8 cellular contexts compared by ENCODE assay signal in the genomic region with DNA sequence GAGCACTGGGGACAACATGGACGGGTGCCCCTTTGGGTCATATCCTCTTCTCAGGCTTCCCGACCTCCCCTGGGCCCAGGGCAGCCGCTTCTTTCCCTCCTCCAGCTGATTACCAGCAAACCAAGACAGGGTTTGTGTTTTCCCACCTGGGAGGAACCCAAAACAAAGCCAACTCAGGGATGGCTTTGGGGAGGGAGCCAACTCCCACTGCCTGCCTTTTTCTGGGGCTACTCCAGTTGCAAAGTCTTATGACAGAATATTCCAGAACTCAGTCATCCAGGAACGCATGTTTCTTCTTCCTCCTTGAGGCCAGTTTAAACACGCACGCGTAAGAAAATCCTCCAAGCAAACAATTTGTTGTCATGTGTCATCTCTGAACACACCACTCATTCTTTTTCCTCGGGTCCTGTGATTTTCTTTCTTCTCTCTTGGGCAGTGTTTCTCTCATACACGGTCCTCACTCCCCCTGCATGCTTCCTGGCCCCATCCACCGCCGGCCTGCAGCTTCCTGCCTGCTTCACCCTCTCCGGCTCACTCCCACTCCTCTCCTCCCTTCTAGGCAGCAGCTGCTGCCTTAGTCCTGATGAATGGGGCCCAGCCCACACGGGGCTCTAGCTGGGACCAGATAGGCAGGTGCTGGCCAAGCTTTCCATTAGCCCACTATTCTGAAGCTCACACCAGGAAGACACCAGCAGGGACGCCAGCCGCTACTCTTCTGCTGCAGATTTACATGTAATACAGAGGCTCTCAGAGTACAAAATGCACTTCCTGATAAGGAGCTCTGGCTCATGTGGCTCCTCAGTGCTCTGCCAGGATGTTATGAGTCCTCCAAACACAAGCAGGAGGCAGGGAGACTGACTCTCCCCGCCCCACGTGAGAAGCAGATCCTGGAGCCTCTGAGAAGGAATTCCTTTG.
DNase-seq lines count a peak whose midpoint lies in the region; ATAC-seq, FAIRE-seq and TF ChIP-seq lines count a peak whose summit lies in the region.
"Not testable (repeated sequence)": the region's sequence is repeated elsewhere in the genome, so short reads cannot be mapped to it uniquely, and the experiment has no call there.

No MANE protein-coding gene starts in this region.

- not testable (repeated sequence) for H4K8ac ChIP-seq in neuronal stem cell (ENCODE audit: low read depth, low read length)

- H3K14ac ChIP-seq in neuronal stem cell (ENCODE audit: low read length): not testable (repeated sequence)

- H2AFZ ChIP-seq in PC-3 (ENCODE audit: low read length); fibroblast of lung (ENCODE audit: low read length): not testable (repeated sequence)
- H2AFZ ChIP-seq in neuronal stem cell (ENCODE audit: low read length): peak overlapping the region; percentile 79

- CTCF ChIA-PET in PC-3 (lab: Charles Lee): not testable (repeated sequence)

- ATAC-seq in PC-3: peak; percentile 71

- not testable (repeated sequence) for H3K18ac ChIP-seq in neuronal stem cell (ENCODE audit: low read length)

- POLR2A ChIA-PET in PC-3 (lab: Charles Lee; ENCODE audit: unreplicated experiment): not testable (repeated sequence)

- not testable (repeated sequence) for H2AK5ac ChIP-seq in neuronal stem cell (ENCODE audit: low read depth, low read length)

- H3K27ac ChIP-seq in PC-3 (ENCODE audit: low read length); fibroblast of lung (ENCODE audit: insufficient read depth, low read length); neuronal stem cell (replicated peaks; ENCODE audit: low read length): not testable (repeated sequence)

- not testable (repeated sequence) for TF ChIP-seq CTCF in PC-3 (conservative IDR thresholded peaks at IDR 0.05; ENCODE audit: low read depth, low read length); astrocyte of the spinal cord (IDR thresholded peaks at IDR 0.05; ENCODE audit: low read depth, low read length); fibroblast of lung (conservative IDR thresholded peaks at IDR 0.05 in 1 of 2, IDR thresholded peaks at IDR 0.05 in 1 of 2; ENCODE audit: low read depth in 1 of 2, low read length in 2 of 2)

- H3K36me3 ChIP-seq in PC-3 (ENCODE audit: low read depth, low read length); fibroblast of lung (ENCODE audit: control insufficient read depth, insufficient read depth, low read length); neuronal stem cell (replicated peaks in 1 of 2; ENCODE audit: control insufficient read depth in 2 of 2, insufficient read depth in 2 of 2, low read length in 2 of 2): not testable (repeated sequence)

- H3K4ac ChIP-seq in neuronal stem cell (ENCODE audit: low read length): not testable (repeated sequence)

- not testable (repeated sequence) for H3K4me2 ChIP-seq in PC-3 (ENCODE audit: low read length); fibroblast of lung (ENCODE audit: extremely low read depth, insufficient read depth, low read length); neuronal stem cell (ENCODE audit: insufficient read depth, low read length, poor library complexity, severe bottlenecking)

- in situ Hi-C loops in astrocyte of the spinal cord (cut with HindIII; ENCODE audit: low sequenced_read_pairs): not testable (repeated sequence)

- BruUV-seq in PC-3 (replicated peaks; lab: Mats Ljungman, UMichigan): TSS peak; percentile 71

- H3K27me3 ChIP-seq in PC-3 (ENCODE audit: low read length); fibroblast of lung (ENCODE audit: control insufficient read depth, insufficient read depth, low read length); neuronal stem cell (ENCODE audit: control insufficient read depth in 3 of 3, insufficient read depth in 3 of 3, low read depth in 1 of 3, low read length in 3 of 3): not testable (repeated sequence)

- H3K9me3 ChIP-seq in PC-3 (ENCODE audit: low read length); fibroblast of lung (ENCODE audit: control insufficient read depth, insufficient read depth, low read depth, low read length); neuronal stem cell (replicated peaks in 1 of 2; ENCODE audit: control insufficient read depth in 2 of 2, insufficient read depth in 1 of 2, low read depth in 1 of 2, low read length in 2 of 2): not testable (repeated sequence)

- H3K4me3 ChIP-seq in PC-3 (ENCODE audit: low read length); astrocyte of the spinal cord (ENCODE audit: low read depth, low read length); fibroblast of lung (replicated peaks in 1 of 4; ENCODE audit: control extremely low read depth in 1 of 4, insufficient read depth in 1 of 4, low read depth in 3 of 4, low read length in 4 of 4); neuronal stem cell (ENCODE audit: low read length in 2 of 2): not testable (repeated sequence)

- not testable (repeated sequence) for H3K79me2 ChIP-seq in PC-3 (ENCODE audit: low read length); fibroblast of lung (ENCODE audit: control insufficient read depth, insufficient read depth, low read length)

- not testable (repeated sequence) for H4K91ac ChIP-seq in neuronal stem cell (ENCODE audit: low read depth, low read length, poor library complexity)

- H2BK15ac ChIP-seq in neuronal stem cell (ENCODE audit: low read length): not testable (repeated sequence)

- FAIRE-seq in urothelium cell line (lab: Jason Lieb, UNC): not testable (repeated sequence)

- intact Hi-C loops in PC-3 (cut with micrococcal nuclease): not testable (repeated sequence)

- H3K23ac ChIP-seq in neuronal stem cell (ENCODE audit: low read depth, low read length, poor library complexity): not testable (repeated sequence)

- H3K79me1 ChIP-seq in neuronal stem cell (ENCODE audit: low read depth, low read length): not testable (repeated sequence)

- H2BK5ac ChIP-seq in neuronal stem cell (ENCODE audit: low read length): not testable (repeated sequence)

- H3K9ac ChIP-seq in PC-3 (ENCODE audit: low read length); fibroblast of lung (ENCODE audit: insufficient read depth, low read length); neuronal stem cell (ENCODE audit: low read depth, low read length, poor library complexity): not testable (repeated sequence)

- H2BK120ac ChIP-seq in neuronal stem cell (ENCODE audit: low read depth, low read length): not testable (repeated sequence)

- peak; percentile 40 for DNase-seq in GM03348 (ENCODE audit: low spot score)
- DNase-seq in LHCN-M2 (ENCODE audit: low read depth): peak; percentile 13
- not testable (repeated sequence) for DNase-seq in PC-3; neuronal stem cell (ENCODE audit: low spot score)
- peak; percentile 9 for DNase-seq in astrocyte of the spinal cord (ENCODE audit: low read depth, low spot score)
- DNase-seq in fibroblast of lung (ENCODE audit: low read depth in 2 of 2): peak; percentile 1 to 19
- peak; percentile 72 for DNase-seq in islet precursor cell
- peak; percentile 12 for DNase-seq in urothelium cell line (ENCODE audit: low spot score)

- H2BK12ac ChIP-seq in neuronal stem cell (ENCODE audit: low read length): not testable (repeated sequence)

- H3K9me2 ChIP-seq in PC-3 (replicated peaks; ENCODE audit: low read length): not testable (repeated sequence)

- H4K20me1 ChIP-seq in PC-3 (ENCODE audit: low read length); fibroblast of lung (ENCODE audit: control insufficient read depth, extremely low read depth, insufficient read depth, low read length): not testable (repeated sequence)

- not testable (repeated sequence) for H3K4me1 ChIP-seq in PC-3 (ENCODE audit: insufficient read depth, low read length); fibroblast of lung (ENCODE audit: control insufficient read depth, extremely low read depth, insufficient read depth, low read length); neuronal stem cell (ENCODE audit: control insufficient read depth in 2 of 2, insufficient read depth in 1 of 2, low read depth in 1 of 2, low read length in 2 of 2)

- H3F3A ChIP-seq in PC-3 (ENCODE audit: low read length, unreplicated experiment): not testable (repeated sequence)

- no CpG with 5 or more reads among the region's 17 CpGs for WGBS in neuronal stem cell (ENCODE audit: extremely low coverage in 2 of 2, insufficient read length in 2 of 2, insufficient replicate concordance in 1 of 2), 2 donors
